Comparison of ENCODE assay signal across 1 cellular context in the genomic region with DNA sequence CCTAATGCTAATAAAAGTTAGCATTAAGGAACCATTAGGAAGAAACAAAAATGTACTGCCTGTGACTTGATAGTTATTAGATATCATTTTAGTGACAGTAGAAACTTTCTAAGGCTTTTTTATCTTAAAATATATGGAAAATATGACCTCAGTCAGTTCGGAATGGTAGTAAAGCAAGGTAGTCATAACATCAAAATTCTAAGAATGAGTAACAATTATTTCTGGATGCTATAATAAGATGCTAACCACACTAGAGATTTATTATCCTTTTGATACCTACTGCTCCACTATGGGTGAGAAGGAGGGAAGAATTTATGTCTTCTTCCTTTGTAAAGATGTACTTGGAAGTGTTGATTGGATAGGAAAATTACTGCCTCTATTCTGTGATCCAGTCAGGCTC.
TF ChIP-seq lines count a peak whose summit lies in the region.

No MANE protein-coding gene starts in this region.

TF ChIP-seq in GM23338, 12 proteins besides CTCF, POLR2A, EP300 and RAD21:
- TF ChIP-seq ZNF462 (CRISPR knock-in tag; IDR thresholded peaks at IDR 0.05): no peak
- TF ChIP-seq ZNF114 (CRISPR knock-in tag; IDR thresholded peaks at IDR 0.05): no peak
- TF ChIP-seq REST (IDR thresholded peaks at IDR 0.05; ENCODE audit: unreplicated experiment): no peak
- TF ChIP-seq EZH2 (IDR thresholded peaks at IDR 0.05; ENCODE audit: low read depth, unreplicated experiment): no peak
- no peak for TF ChIP-seq ZNF331 (CRISPR knock-in tag; IDR thresholded peaks at IDR 0.05; ENCODE audit: low read depth)
- TF ChIP-seq CREB1 (CRISPR knock-in tag; IDR thresholded peaks at IDR 0.05; ENCODE audit: low read depth): no peak
- TF ChIP-seq EZH2phosphoT487 (IDR thresholded peaks at IDR 0.05; ENCODE audit: unreplicated experiment): no peak
- TF ChIP-seq POLR2AphosphoS5 (IDR thresholded peaks at IDR 0.05; ENCODE audit: low read depth): no peak
- no peak for TF ChIP-seq STAT1 (IDR thresholded peaks at IDR 0.05; ENCODE audit: unreplicated experiment)
- no peak for TF ChIP-seq NANOG (IDR thresholded peaks at IDR 0.05; ENCODE audit: borderline replicate concordance)
- TF ChIP-seq JUNB (IDR thresholded peaks at IDR 0.05; ENCODE audit: unreplicated experiment): no peak
